Comparison of ENCODE assay signal across 8 cellular contexts in genomic region chr9:132354645-132355355, GRCh38. TPM values are rescaled to one million over a fixed set of nuclear protein-coding genes. Genes with fewer than 3 reads are reported as not detected.
A peak's percentile ranks its signal among the peaks of the same experiment; 100 is the strongest.
DNase-seq lines count a peak whose midpoint lies in the region; ATAC-seq and TF ChIP-seq lines count a peak whose summit lies in the region.

A gene with protein sequence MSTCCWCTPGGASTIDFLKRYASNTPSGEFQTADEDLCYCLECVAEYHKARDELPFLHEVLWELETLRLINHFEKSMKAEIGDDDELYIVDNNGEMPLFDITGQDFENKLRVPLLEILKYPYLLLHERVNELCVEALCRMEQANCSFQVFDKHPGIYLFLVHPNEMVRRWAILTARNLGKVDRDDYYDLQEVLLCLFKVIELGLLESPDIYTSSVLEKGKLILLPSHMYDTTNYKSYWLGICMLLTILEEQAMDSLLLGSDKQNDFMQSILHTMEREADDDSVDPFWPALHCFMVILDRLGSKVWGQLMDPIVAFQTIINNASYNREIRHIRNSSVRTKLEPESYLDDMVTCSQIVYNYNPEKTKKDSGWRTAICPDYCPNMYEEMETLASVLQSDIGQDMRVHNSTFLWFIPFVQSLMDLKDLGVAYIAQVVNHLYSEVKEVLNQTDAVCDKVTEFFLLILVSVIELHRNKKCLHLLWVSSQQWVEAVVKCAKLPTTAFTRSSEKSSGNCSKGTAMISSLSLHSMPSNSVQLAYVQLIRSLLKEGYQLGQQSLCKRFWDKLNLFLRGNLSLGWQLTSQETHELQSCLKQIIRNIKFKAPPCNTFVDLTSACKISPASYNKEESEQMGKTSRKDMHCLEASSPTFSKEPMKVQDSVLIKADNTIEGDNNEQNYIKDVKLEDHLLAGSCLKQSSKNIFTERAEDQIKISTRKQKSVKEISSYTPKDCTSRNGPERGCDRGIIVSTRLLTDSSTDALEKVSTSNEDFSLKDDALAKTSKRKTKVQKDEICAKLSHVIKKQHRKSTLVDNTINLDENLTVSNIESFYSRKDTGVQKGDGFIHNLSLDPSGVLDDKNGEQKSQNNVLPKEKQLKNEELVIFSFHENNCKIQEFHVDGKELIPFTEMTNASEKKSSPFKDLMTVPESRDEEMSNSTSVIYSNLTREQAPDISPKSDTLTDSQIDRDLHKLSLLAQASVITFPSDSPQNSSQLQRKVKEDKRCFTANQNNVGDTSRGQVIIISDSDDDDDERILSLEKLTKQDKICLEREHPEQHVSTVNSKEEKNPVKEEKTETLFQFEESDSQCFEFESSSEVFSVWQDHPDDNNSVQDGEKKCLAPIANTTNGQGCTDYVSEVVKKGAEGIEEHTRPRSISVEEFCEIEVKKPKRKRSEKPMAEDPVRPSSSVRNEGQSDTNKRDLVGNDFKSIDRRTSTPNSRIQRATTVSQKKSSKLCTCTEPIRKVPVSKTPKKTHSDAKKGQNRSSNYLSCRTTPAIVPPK (N-terminal part only) (minus strand): TSS chr9:132354986. CDS start chr9:132349428, 5,558 bp downstream.

- H3K4me1 ChIP-seq in KMS-11 (ENCODE audit: low read depth, poor library complexity, severe bottlenecking) (peaks cover 47% of the 10 kb centered on the region), Panc1 (ENCODE audit: control insufficient read depth, insufficient read depth, low read length) (peaks cover 20% of the 10 kb centered on the region; the same call in 1 of the 2 replicates), esophagus (ENCODE audit: control insufficient read depth in 2 of 2, insufficient read depth in 2 of 2, low read length in 1 of 2) (peaks cover 0 to 3% of the 10 kb centered on the region in 2 donors), mucosa of stomach (ENCODE audit: control insufficient read depth, insufficient read depth, low read length) (peaks cover 22% of the 10 kb centered on the region)

- no peaks in the 10 kb centered on the region for H3K27me3 Mint-ChIP-seq in activated T-cell treated with anti-CD3 and anti-CD28 coated beads, Interleukin-2, amount 50 U/mL, for 4 hours (ENCODE audit: low read depth)

- H3K36me3 ChIP-seq in KMS-11 (ENCODE audit: insufficient read depth) (no peaks in the 10 kb centered on the region; the same call in 1 of the 2 replicates), Panc1 (ENCODE audit: control insufficient read depth, insufficient read depth, low read length) (peaks cover 24% of the 10 kb centered on the region), esophagus (ENCODE audit: control insufficient read depth in 2 of 2, insufficient read depth in 2 of 2, low read length in 1 of 2) (peaks cover 0 to 3% of the 10 kb centered on the region in 2 donors), mucosa of stomach (ENCODE audit: control insufficient read depth, insufficient read depth, low read length) (no peaks in the 10 kb centered on the region)

- 0 to 1% methylated on average over 69 to 82 of the region's 82 CpGs for WGBS in esophagus, 2 donors

- TF ChIP-seq CTCF in KMS-11 (conservative IDR thresholded peaks at IDR 0.05; ENCODE audit: low read depth, low read length) (no peak), Panc1 (IDR thresholded peaks at IDR 0.05) (no peak)

- peak within 1 kb of the TSS; percentile 97 for H2AFZ ChIP-seq in KMS-11 (ENCODE audit: low read depth)

- POLR2A ChIA-PET in Panc1 (lab: Charles Lee), result interaction anchor here (0.7 to 1.2 kb wide), 2 partner anchors 13 to 19 kb away, joined by 3 to 14 read pairs; no protein-coding TSS in a partner anchor

- in situ Hi-C loops in Panc1 (cut with HindIII; ENCODE audit: low pct_unique_long_range_greater_than_20kb, low sequenced_read_pairs), result no loop called here

- H3K9me3 Mint-ChIP-seq in activated T-cell treated with anti-CD3 and anti-CD28 coated beads, Interleukin-2, amount 50 U/mL, for 4 hours, result no peaks in the 10 kb centered on the region

- no peaks in the 10 kb centered on the region for H4K20me1 ChIP-seq in KMS-11 (ENCODE audit: insufficient read depth)

- H3K27ac ChIP-seq in KMS-11 (peak within 1 kb of the TSS; percentile 52), Panc1 (ENCODE audit: low read length) (peak within 1 kb of the TSS; percentile 98), esophagus (ENCODE audit: low read depth in 2 of 2, low read length in 1 of 2) (peak within 1 kb of the TSS; percentile 95)

- H3K4me1 Mint-ChIP-seq in activated T-cell treated with anti-CD3 and anti-CD28 coated beads, Interleukin-2, amount 50 U/mL, for 4 hours (ENCODE audit: low read depth), result peaks cover 40% of the 10 kb centered on the region

- no peaks in the 10 kb centered on the region for H3K9me3 ChIP-seq in Panc1 (ENCODE audit: control insufficient read depth, insufficient read depth, low read depth, low read length)
- no peaks in the 10 kb centered on the region for H3K9me3 ChIP-seq in esophagus (ENCODE audit: control insufficient read depth in 2 of 2, insufficient read depth in 1 of 2, low read depth in 1 of 2, low read length in 1 of 2)
- no peaks in the 10 kb centered on the region for H3K9me3 ChIP-seq in mucosa of stomach (ENCODE audit: control insufficient read depth, low read length)

- BruUV-seq in Panc1 (replicated peaks; lab: Mats Ljungman, UMichigan), result no TSS peak

- H3K27me3 ChIP-seq in KMS-11 (ENCODE audit: insufficient read depth, low read depth) (no peaks in the 10 kb centered on the region), Panc1 (ENCODE audit: control insufficient read depth, insufficient read depth, low read length) (no peaks in the 10 kb centered on the region), esophagus (ENCODE audit: control insufficient read depth in 1 of 2, insufficient read depth in 2 of 2, low read length in 2 of 2) (no peaks in the 10 kb centered on the region), mucosa of stomach (ENCODE audit: control insufficient read depth, insufficient read depth, low read length) (no peaks in the 10 kb centered on the region)

- peak within 1 kb of the TSS; percentile 88 for H3K4me2 ChIP-seq in KMS-11

- H3K79me2 ChIP-seq in KMS-11 (ENCODE audit: insufficient read depth, low read depth), result peaks cover 23% of the 10 kb centered on the region

- H3K9ac ChIP-seq in KMS-11 (peak within 1 kb of the TSS; percentile 71), mucosa of stomach (ENCODE audit: low read length) (peak within 1 kb of the TSS; percentile 88)

- H3K36me3 Mint-ChIP-seq in activated T-cell treated with anti-CD3 and anti-CD28 coated beads, Interleukin-2, amount 50 U/mL, for 4 hours (ENCODE audit: insufficient read depth), result peaks cover 18% of the 10 kb centered on the region

- CTCF ChIA-PET in Panc1 (lab: Charles Lee), result interaction anchor here (0.6 kb wide), 1 partner anchor 104 kb away, joined by 3 read pairs; no protein-coding TSS in a partner anchor

- H3K4me3 ChIP-seq in KMS-11 (IDR thresholded peaks at IDR 0.05; ENCODE audit: insufficient read depth, low read depth, low read length) (no peak within 1 kb of the TSS), Panc1 (ENCODE audit: low read depth in 2 of 2, low read length in 2 of 2) (peak within 1 kb of the TSS; percentile 82 to 86), esophagus (ENCODE audit: low read depth in 1 of 2, low read length in 2 of 2) (peak within 1 kb of the TSS; percentile 73 to 99), mucosa of stomach (ENCODE audit: low read length) (peak within 1 kb of the TSS; percentile 77)

- ATAC-seq in GM21786 (IDR thresholded peaks at IDR 0.05; ENCODE audit: unreplicated experiment) (peak; percentile 81), Panc1 (peak; percentile 99)
- ATAC-seq in activated T-cell treated with anti-CD3 and anti-CD28 coated beads, Interleukin-2, amount 50 U/mL, for 4 hours, result peak; percentile 91 to 92

- peak within 1 kb of the TSS; percentile 90 for H3K4me3 Mint-ChIP-seq in activated T-cell treated with anti-CD3 and anti-CD28 coated beads, Interleukin-2, amount 50 U/mL, for 4 hours

- peak; percentile 91 for DNase-seq in DMS79 treated with DMSO at 0.1 percent for 48 hours (lab: John Stamatoyannopoulos, UW)
- peak; percentile 76 for DNase-seq in Panc1 (ENCODE audit: low read depth, low spot score)
- DNase-seq in activated T-cell treated with anti-CD3 and anti-CD28 coated beads, Interleukin-2, amount 50 U/mL, for 4 hours, result peak; percentile 97
- peak; percentile 98 for DNase-seq in stimulated activated CD8-positive, alpha-beta memory T cell treated with anti-CD3 and anti-CD28 coated beads, Interleukin-4, amount 100 ng/mL, for 48 hours

- intact Hi-C loops in Panc1 (cut with micrococcal nuclease; ENCODE audit: unreplicated experiment), result no loop called here

RNA-seq across cellular contexts. Expression of the gene that starts here (rescaled TPM):
- total RNA-seq in Panc1 (2021; ENCODE audit: unreplicated experiment), result 28.1 TPM
- 13.4 TPM for polyA plus RNA-seq in Panc1 (2012; ENCODE audit: insufficient read length)
- 10 to 100 TPM; 31.9 to 34.0 (median 33.9) TPM for total RNA-seq in activated T-cell treated with anti-CD3 and anti-CD28 coated beads, Interleukin-2, amount 50 U/mL, for 4 hours
- polyA plus RNA-seq in esophagus, result 10 to 100 TPM; 12.2 to 12.5 TPM
